Comparison of ENCODE assay signal across 8 cellular contexts in the genomic region with DNA sequence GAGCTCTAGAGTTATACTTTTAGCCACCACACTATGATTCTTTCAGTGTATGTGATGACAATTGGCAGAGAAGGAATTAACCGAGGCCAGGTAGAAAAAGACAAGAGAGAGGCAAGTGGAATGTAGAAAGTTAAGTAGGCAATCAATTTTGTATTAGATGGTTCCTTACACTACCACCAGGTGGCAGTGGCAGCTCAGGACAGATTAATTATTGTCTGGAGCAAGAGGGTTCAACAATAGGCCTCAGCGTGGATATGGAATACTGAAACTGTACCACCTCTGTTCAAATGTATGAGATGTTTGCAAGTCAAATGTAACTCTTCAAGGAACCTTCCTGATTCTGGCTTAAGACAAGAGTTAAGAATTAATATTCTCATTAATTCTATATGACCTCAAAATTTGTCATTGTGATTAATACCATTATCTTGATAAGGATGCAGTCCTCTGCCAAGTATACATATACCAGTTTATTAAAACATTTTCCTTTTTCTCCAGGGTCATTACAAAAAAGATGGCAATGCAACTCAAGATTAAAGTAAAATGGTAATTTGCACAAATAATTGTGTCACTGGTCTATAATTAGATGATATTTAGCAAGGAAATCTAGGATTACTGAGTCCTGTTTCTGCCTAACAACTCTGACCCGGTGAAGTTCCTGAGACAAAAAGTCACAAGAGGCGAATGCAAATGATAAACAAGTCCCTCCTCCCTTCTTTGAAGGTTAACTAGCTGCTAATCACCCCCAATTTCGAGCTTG.
DNase-seq lines count a peak whose midpoint lies in the region; ATAC-seq and TF ChIP-seq lines count a peak whose summit lies in the region.

No MANE protein-coding gene starts in this region.

- TF ChIP-seq CTCF in esophagus squamous epithelium (IDR thresholded peaks at IDR 0.05) = peak in 5 of 6 experiments; percentile 37 to 67 (median 56)
- peak; percentile 88 for TF ChIP-seq CTCF in neural progenitor cell (IDR thresholded peaks at IDR 0.05)

- H3F3A ChIP-seq in neural progenitor cell (ENCODE audit: low read depth) = peaks cover 4% of the 10 kb centered on the region

- no peaks in the 10 kb centered on the region for H3K4me1 ChIP-seq in SJCRH30
- H3K4me1 ChIP-seq in esophagus squamous epithelium = no peaks in the 10 kb centered on the region
- H3K4me1 ChIP-seq in neural progenitor cell = no peaks in the 10 kb centered on the region

- no peaks in the 10 kb centered on the region for H3K27me3 Mint-ChIP-seq in neural progenitor cell (ENCODE audit: insufficient read depth, low read depth)
- H3K27me3 Mint-ChIP-seq in activated T-helper 17 cell treated with anti-CD3 and anti-CD28 coated beads, Interleukin-2, amount 50 U/mL, for 72 hours = no peaks in the 10 kb centered on the region

- peak; percentile 28 to 37 for DNase-seq in SHP77 (lab: John Stamatoyannopoulos, UW)
- no peak for DNase-seq in SHP77 treated with DMSO at 0.1 percent for 48 hours (lab: John Stamatoyannopoulos, UW)
- peak; percentile 12 for DNase-seq in HPDE6-E6E7 (ENCODE audit: extremely low spot score)
- DNase-seq in SJCRH30 = peak; percentile 32 to 70
- DNase-seq in esophagus squamous epithelium (lab: John Stamatoyannopoulos, UW) = no peak
- peak; percentile 63 for DNase-seq in neural progenitor cell (ENCODE audit: low spot score)

- TF ChIP-seq POLR2A in esophagus squamous epithelium (IDR thresholded peaks at IDR 0.05) = no peak

- no peaks in the 10 kb centered on the region for H4K20me1 ChIP-seq in neural progenitor cell (ENCODE audit: low read depth)

- peak; percentile 82 for ATAC-seq in GM21390 (IDR thresholded peaks at IDR 0.05; ENCODE audit: unreplicated experiment)
- ATAC-seq in activated T-helper 17 cell treated with anti-CD3 and anti-CD28 coated beads, Interleukin-2, amount 50 U/mL, for 72 hours (replicated peaks) = no peak

- H3K27ac ChIP-seq in SJCRH30 (no peak overlapping the region), esophagus squamous epithelium (no peak overlapping the region), neural progenitor cell (no peak overlapping the region)

- H3K9me3 Mint-ChIP-seq in neural progenitor cell = peaks cover 2% of the 10 kb centered on the region
- peaks cover 7% of the 10 kb centered on the region for H3K9me3 Mint-ChIP-seq in activated T-helper 17 cell treated with anti-CD3 and anti-CD28 coated beads, Interleukin-2, amount 50 U/mL, for 72 hours

- no peaks in the 10 kb centered on the region for H3K9me3 ChIP-seq in SJCRH30 (replicated peaks)
- H3K9me3 ChIP-seq in esophagus squamous epithelium = no peaks in the 10 kb centered on the region
- no peaks in the 10 kb centered on the region for H3K9me3 ChIP-seq in neural progenitor cell (ENCODE audit: low read depth)

- H3K27me3 ChIP-seq in SJCRH30 (no peaks in the 10 kb centered on the region), esophagus squamous epithelium (no peaks in the 10 kb centered on the region), neural progenitor cell (no peaks in the 10 kb centered on the region)

- no peaks in the 10 kb centered on the region for H3K36me3 Mint-ChIP-seq in neural progenitor cell
- no peaks in the 10 kb centered on the region for H3K36me3 Mint-ChIP-seq in activated T-helper 17 cell treated with anti-CD3 and anti-CD28 coated beads, Interleukin-2, amount 50 U/mL, for 72 hours (ENCODE audit: low read depth)

- H3K36me3 ChIP-seq in SJCRH30 (no peaks in the 10 kb centered on the region), esophagus squamous epithelium (no peaks in the 10 kb centered on the region), neural progenitor cell (no peaks in the 10 kb centered on the region)

- intact Hi-C loops in esophagus squamous epithelium (cut with DNase I) = loop anchor here (10.0 kb wide), 1 partner anchor 130 kb away; a partner anchor contains a TSS

- no peak overlapping the region for H3K9ac ChIP-seq in neural progenitor cell

- no peak overlapping the region for H3K4me2 ChIP-seq in neural progenitor cell

- no peak overlapping the region for H3K4me3 ChIP-seq in SJCRH30
- no peak overlapping the region for H3K4me3 ChIP-seq in esophagus squamous epithelium
- H3K4me3 ChIP-seq in neural progenitor cell = no peak overlapping the region

- peak overlapping the region; percentile 76 for H2AFZ ChIP-seq in neural progenitor cell (replicated peaks)

- H3K79me2 ChIP-seq in neural progenitor cell (ENCODE audit: low read depth) = no peaks in the 10 kb centered on the region

- 34 to 39% methylated on average over 5 of the region's 5 CpGs for WGBS in esophagus squamous epithelium, 2 donors

- H3K27ac Mint-ChIP-seq in neural progenitor cell = no peak overlapping the region
- no peak overlapping the region for H3K27ac Mint-ChIP-seq in activated T-helper 17 cell treated with anti-CD3 and anti-CD28 coated beads, Interleukin-2, amount 50 U/mL, for 72 hours

- H3K4me3 Mint-ChIP-seq in neural progenitor cell = no peak overlapping the region
- H3K4me3 Mint-ChIP-seq in activated T-helper 17 cell treated with anti-CD3 and anti-CD28 coated beads, Interleukin-2, amount 50 U/mL, for 72 hours = no peak overlapping the region

- no peaks in the 10 kb centered on the region for H3K4me1 Mint-ChIP-seq in neural progenitor cell
- H3K4me1 Mint-ChIP-seq in activated T-helper 17 cell treated with anti-CD3 and anti-CD28 coated beads, Interleukin-2, amount 50 U/mL, for 72 hours = no peaks in the 10 kb centered on the region

Comparison
In these comparisons a context has a peak if more than half of its experiments do, and no peak if none do; other contexts are left out.
1. DNase-seq: peak in SHP77 (2 of 2), HPDE6-E6E7 (single experiment), SJCRH30 (2 of 2) and neural progenitor cell (single experiment); none in SHP77 treated with DMSO at 0.1 percent for 48 hours (single experiment) and esophagus squamous epithelium (single experiment).